Comparison of ENCODE assay signal across 11 cellular contexts in the genomic region with DNA sequence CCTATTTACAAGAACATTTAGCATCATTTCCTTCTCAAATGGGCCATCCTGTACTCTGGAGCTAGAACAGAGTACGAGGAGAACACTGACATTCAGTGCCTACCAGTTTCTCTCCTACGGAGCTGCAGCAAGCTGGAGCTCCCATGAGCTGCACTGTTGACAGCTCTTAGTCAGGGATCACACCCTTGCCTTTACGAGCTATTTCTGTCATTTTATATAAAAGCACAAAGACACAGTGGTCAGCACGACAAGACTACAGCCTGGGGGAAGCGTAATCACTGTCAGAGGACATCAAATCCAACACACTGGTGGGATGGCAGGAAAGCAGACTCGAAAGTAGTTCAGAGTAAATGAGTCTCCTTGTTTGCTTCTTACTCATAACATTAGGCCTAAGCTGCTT. TPM values are rescaled to one million over a fixed set of nuclear protein-coding genes. Genes with fewer than 3 reads are reported as not detected.
DNase-seq lines count a peak whose midpoint lies in the region; ATAC-seq and TF ChIP-seq lines count a peak whose summit lies in the region.
"Had no signal": no experiment of that assay in that cellular context is flagged by ENCODE, and none has a peak within 500 bp of the region (broad histone marks: within the 10 kb centered on the region; RNA-seq: fewer than 3 reads in every experiment).

No MANE protein-coding gene starts in this region.

- no peak overlapping the region for H2AFZ ChIP-seq in osteoblast (ENCODE audit: low read length)

- H3K4me1 Mint-ChIP-seq in chondrocyte (ENCODE audit: low read depth) = peaks cover 39% of the 10 kb centered on the region

- no peaks in the 10 kb centered on the region for H3K36me3 ChIP-seq in osteoblast (ENCODE audit: insufficient read depth, low read length)
- H3K36me3 ChIP-seq: left lung, sigmoid colon had no signal

- no peak for TF ChIP-seq CTCF in NB4 (IDR thresholded peaks at IDR 0.05; ENCODE audit: low read depth, low read length)
- TF ChIP-seq CTCF in chondrocyte (IDR thresholded peaks at IDR 0.05) = no peak
- no peak for TF ChIP-seq CTCF in osteoblast (IDR thresholded peaks at IDR 0.05; ENCODE audit: extremely low read depth, low read depth, low read length)
- no peak for TF ChIP-seq CTCF in foreskin keratinocyte (conservative IDR thresholded peaks at IDR 0.05)

- H3K4me2 ChIP-seq in osteoblast (ENCODE audit: insufficient read depth, low read length) = no peak overlapping the region

- H3K36me3 Mint-ChIP-seq in chondrocyte (ENCODE audit: low read depth) = peaks cover 3% of the 10 kb centered on the region

- TF ChIP-seq POLR2A in NB4 (IDR thresholded peaks at IDR 0.05; ENCODE audit: extremely low read depth, insufficient read length) = no peak

- no peaks in the 10 kb centered on the region for H3K9me3 ChIP-seq in osteoblast (ENCODE audit: low read depth, low read length)
- H3K9me3 ChIP-seq: left lung, sigmoid colon had no signal

- peak overlapping the region; percentile 34 for H3K27ac Mint-ChIP-seq in chondrocyte (ENCODE audit: unreplicated experiment)

- DNase-seq in ELF-1 (ENCODE audit: low read depth, low spot score) = peak; percentile 39
- peak; percentile 18 for DNase-seq in NB4 (ENCODE audit: low read depth)
- no peak for DNase-seq in chondrocyte (ENCODE audit: low spot score)
- DNase-seq in osteoblast (ENCODE audit: insufficient read length, low spot score, missing footprints) = peak; percentile 55
- no peak for DNase-seq in foreskin keratinocyte
- no peak for DNase-seq in DMS79 treated with DMSO at 0.1 percent for 48 hours (lab: John Stamatoyannopoulos, UW)
- no peak for DNase-seq in RPMI8226
- DNase-seq: left lung, NCI-H446 treated with DMSO at 0.1 percent for 48 hours, sigmoid colon had no signal

- peaks cover 47% of the 10 kb centered on the region for H3K79me2 ChIP-seq in osteoblast (ENCODE audit: insufficient read depth, low read length)

- no peaks in the 10 kb centered on the region for H3K27me3 Mint-ChIP-seq in chondrocyte (ENCODE audit: low read depth)

- no peaks in the 10 kb centered on the region for H3K27me3 ChIP-seq in osteoblast (ENCODE audit: insufficient read depth, low read length)
- H3K27me3 ChIP-seq in foreskin keratinocyte = no peaks in the 10 kb centered on the region
- H3K27me3 ChIP-seq: sigmoid colon had no signal

- H3K27ac ChIP-seq in osteoblast (ENCODE audit: low read depth, low read length) (no peak overlapping the region), foreskin keratinocyte (no peak overlapping the region)
- H3K27ac ChIP-seq: left lung had no signal

- H3K4me3 ChIP-seq in NB4 (ENCODE audit: low read depth, low read length) (peak overlapping the region; percentile 93), osteoblast (ENCODE audit: insufficient read depth, low read length) (no peak overlapping the region)
- H3K4me3 ChIP-seq: left lung, sigmoid colon had no signal

- H3K4me3 Mint-ChIP-seq in chondrocyte (ENCODE audit: unreplicated experiment) = peak overlapping the region; percentile 13

- no peaks in the 10 kb centered on the region for H4K20me1 ChIP-seq in osteoblast (ENCODE audit: insufficient read depth, low read length)

- peaks cover 27% of the 10 kb centered on the region for H3K4me1 ChIP-seq in osteoblast (ENCODE audit: insufficient read depth, low read length)
- peaks cover 36% of the 10 kb centered on the region for H3K4me1 ChIP-seq in foreskin keratinocyte

- no peaks in the 10 kb centered on the region for H3K9me3 Mint-ChIP-seq in chondrocyte (ENCODE audit: low read depth)

- ATAC-seq in foreskin keratinocyte = no peak
- no peak for ATAC-seq in HG03196 (IDR thresholded peaks at IDR 0.05; ENCODE audit: unreplicated experiment)
- ATAC-seq: left lung had no signal

RNA-seq across cellular contexts. Expression of gene CDCA7L, which starts 2.7 kb away (rescaled TPM):
- total RNA-seq in chondrocyte = 10.5 to 16.6 TPM (median 13.3 TPM) in 3 replicates
- total RNA-seq in osteoblast = 30.0 and 35.1 TPM in 2 replicates
- 59.7 and 60.7 TPM in 2 replicates for total RNA-seq in foreskin keratinocyte
- 30.5 and 34.1 TPM in 2 replicates for polyA plus RNA-seq in foreskin keratinocyte

Comparison
In these comparisons a context has a peak if more than half of its experiments do, and no peak if none do; other contexts are left out.
1. DNase-seq: peak in ELF-1 (single experiment), NB4 (single experiment) and osteoblast (single experiment); none in chondrocyte (single experiment), foreskin keratinocyte (0 of 2), DMS79 treated with DMSO at 0.1 percent for 48 hours (single experiment) and RPMI8226 (single experiment).